In the genomic region with DNA sequence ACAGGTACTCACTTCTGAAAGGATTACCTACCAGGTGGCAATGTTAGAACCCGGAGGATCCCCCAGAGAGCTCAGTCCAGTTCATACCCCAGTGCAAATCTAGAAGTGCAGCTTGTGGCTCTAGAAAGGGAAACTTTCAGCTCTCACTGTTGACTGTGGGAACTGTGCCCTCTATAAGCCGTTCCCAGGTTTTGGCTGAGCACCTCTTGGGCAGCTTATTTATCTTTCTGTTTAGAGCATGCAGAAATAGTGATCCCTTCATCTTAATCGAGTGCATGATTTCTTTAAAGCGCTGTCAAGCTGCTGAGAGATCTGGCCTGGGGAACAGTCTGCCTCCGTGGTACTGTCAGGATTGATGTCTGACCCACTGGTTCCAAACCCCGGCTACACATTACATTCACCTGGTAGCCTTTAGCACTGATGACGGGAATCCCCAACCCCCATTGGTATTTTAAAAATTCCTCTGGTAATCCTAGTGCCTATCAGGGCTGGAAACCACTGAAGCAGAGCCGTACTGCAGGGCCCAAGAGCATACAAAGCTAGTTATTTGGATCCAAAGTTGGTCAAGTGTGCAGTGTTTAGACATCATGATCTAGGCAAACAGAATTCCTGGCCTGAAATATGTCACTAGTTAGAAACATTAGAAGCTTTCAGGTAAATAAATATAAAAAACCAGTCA, we compare ENCODE assay signal across 18 cellular contexts.
DNase-seq lines count a peak whose midpoint lies in the region; ATAC-seq and TF ChIP-seq lines count a peak whose summit lies in the region.
"Had no signal": no experiment of that assay in that cellular context is flagged by ENCODE, and none has a peak within 500 bp of the region (broad histone marks: within the 10 kb centered on the region; RNA-seq: fewer than 3 reads in every experiment).

No MANE protein-coding gene starts in this region.

- ATAC-seq in right lobe of liver (peak in 3 of 4 donors; percentile 8 to 17 (median 15)), HG02759 (IDR thresholded peaks at IDR 0.05; ENCODE audit: unreplicated experiment) (no peak), HG02623 (IDR thresholded peaks at IDR 0.05; ENCODE audit: unreplicated experiment) (no peak)
- no peak for ATAC-seq in stimulated activated naive CD8-positive, alpha-beta T cell treated with anti-CD3 and anti-CD28 coated beads, Interleukin-15, Interleukin-2, amounts not matched to agents 100 U/mL and 50 U/mL, for 24 hours
- ATAC-seq: HCT116, K562 had no signal

- H3K79me2 ChIP-seq in smooth muscle cell (ENCODE audit: low read depth), result no peaks in the 10 kb centered on the region

- no peaks in the 10 kb centered on the region for H3F3A ChIP-seq in smooth muscle cell (ENCODE audit: low read depth)

- H3K9me3 ChIP-seq in right lobe of liver (no peaks in the 10 kb centered on the region), smooth muscle cell (replicated peaks; ENCODE audit: low read depth) (no peaks in the 10 kb centered on the region)
- H3K9me3 ChIP-seq: neutrophil had no signal

- WGBS in right lobe of liver (ENCODE audit: insufficient coverage, low coverage, low lambda C conversion rate, missing lambda C conversion rate), result 64% methylated on average over 7 of the region's 8 CpGs
- WGBS in smooth muscle cell (ENCODE audit: low lambda C conversion rate), result 67% methylated on average over 8 of the region's 8 CpGs

- H3K4me1 ChIP-seq in right lobe of liver (peaks cover 0 to 18% (median 8%) of the 10 kb centered on the region in 4 donors), smooth muscle cell (ENCODE audit: low read depth) (no peaks in the 10 kb centered on the region)

- DNase-seq in NCI-H2029 treated with DMSO at 0.1 percent for 48 hours (lab: John Stamatoyannopoulos, UW), result peak; percentile 10
- DNase-seq in epithelial cell of proximal tubule (ENCODE audit: low read depth), result peak; percentile 100
- DNase-seq in right lobe of liver, result no peak
- no peak for DNase-seq in smooth muscle cell (lab: John Stamatoyannopoulos, UW; ENCODE audit: unreplicated experiment)
- DNase-seq in stimulated activated naive CD8-positive, alpha-beta T cell treated with anti-CD3 and anti-CD28 coated beads, Interleukin-15, Interleukin-2, amounts not matched to agents 100 U/mL and 50 U/mL, for 24 hours, result no peak
- no peak for DNase-seq in posterior vena cava (ENCODE audit: low spot score)
- DNase-seq: activated CD4-positive, alpha-beta T cell treated with anti-CD3 and anti-CD28 coated beads for 48 hours; C1 segment of cervical spinal cord; NCI-H1694 treated with DMSO at 0.1 percent for 48 hours; NK-92 treated with Interleukin-12 subunit alpha and Interleukin-12 subunit beta, amount 100 ng/mL, for 24 hours; stimulated activated CD4-positive, alpha-beta T cell treated with anti-CD3 and anti-CD28 coated beads, Interleukin-2, amount 100 ng/mL, for 24 hours; stimulated activated naive CD4-positive, alpha-beta T cell had no signal

- H3K27ac ChIP-seq in right lobe of liver (no peak overlapping the region), smooth muscle cell (ENCODE audit: low read depth) (peak overlapping the region; percentile 9)
- H3K27ac ChIP-seq: epithelial cell of prostate, neutrophil had no signal

- H3K9ac ChIP-seq in smooth muscle cell (ENCODE audit: low read depth), result no peak overlapping the region

- peak overlapping the region; percentile 1 for H3K4me3 ChIP-seq in epithelial cell of proximal tubule (ENCODE audit: low read depth, low read length)
- H3K4me3 ChIP-seq in right lobe of liver, result no peak overlapping the region
- no peak overlapping the region for H3K4me3 ChIP-seq in smooth muscle cell
- H3K4me3 ChIP-seq: K562 had no signal

- H3K4me2 ChIP-seq in smooth muscle cell, result peak overlapping the region; percentile 8

- no peaks in the 10 kb centered on the region for H3K27me3 ChIP-seq in right lobe of liver
- no peaks in the 10 kb centered on the region for H3K27me3 ChIP-seq in smooth muscle cell (ENCODE audit: low read depth)
- H3K27me3 ChIP-seq: neutrophil had no signal

- TF ChIP-seq CTCF in epithelial cell of proximal tubule (conservative IDR thresholded peaks at IDR 0.05; ENCODE audit: low read depth, low read length) (no peak), right lobe of liver (IDR thresholded peaks at IDR 0.05) (no peak), smooth muscle cell (IDR thresholded peaks at IDR 0.05; ENCODE audit: borderline replicate concordance, insufficient read depth, poor library complexity, severe bottlenecking) (no peak)

- H4K20me1 ChIP-seq in smooth muscle cell (ENCODE audit: low read depth), result no peaks in the 10 kb centered on the region

- no peak for TF ChIP-seq POLR2A in right lobe of liver (IDR thresholded peaks at IDR 0.05)

- intact Hi-C loops in right lobe of liver (cut with DNase I), result no loop called here
- intact Hi-C loops in posterior vena cava (cut with DNase I), result no loop called here

- peaks cover 0 to 53% (median 22%) of the 10 kb centered on the region in 4 donors for H3K36me3 ChIP-seq in right lobe of liver
- no peaks in the 10 kb centered on the region for H3K36me3 ChIP-seq in smooth muscle cell (ENCODE audit: low read depth)

- no peak overlapping the region for H2AFZ ChIP-seq in smooth muscle cell (ENCODE audit: low read depth)

Comparison
In these comparisons a context has a peak if more than half of its experiments do, and no peak if none do; other contexts are left out.
1. DNase-seq: peak in NCI-H2029 treated with DMSO at 0.1 percent for 48 hours (single experiment) and epithelial cell of proximal tubule (single experiment); none in right lobe of liver (0 of 3), smooth muscle cell (single experiment), stimulated activated naive CD8-positive, alpha-beta T cell treated with anti-CD3 and anti-CD28 coated beads, Interleukin-15, Interleukin-2, amounts not matched to agents 100 U/mL and 50 U/mL, for 24 hours (single experiment) and posterior vena cava (single experiment).
2. ATAC-seq: peak in right lobe of liver (3 of 4); none in stimulated activated naive CD8-positive, alpha-beta T cell treated with anti-CD3 and anti-CD28 coated beads, Interleukin-15, Interleukin-2, amounts not matched to agents 100 U/mL and 50 U/mL, for 24 hours (single experiment), HG02759 (single experiment) and HG02623 (single experiment).